17 cellular contexts compared by ENCODE assay signal in the genomic region with DNA sequence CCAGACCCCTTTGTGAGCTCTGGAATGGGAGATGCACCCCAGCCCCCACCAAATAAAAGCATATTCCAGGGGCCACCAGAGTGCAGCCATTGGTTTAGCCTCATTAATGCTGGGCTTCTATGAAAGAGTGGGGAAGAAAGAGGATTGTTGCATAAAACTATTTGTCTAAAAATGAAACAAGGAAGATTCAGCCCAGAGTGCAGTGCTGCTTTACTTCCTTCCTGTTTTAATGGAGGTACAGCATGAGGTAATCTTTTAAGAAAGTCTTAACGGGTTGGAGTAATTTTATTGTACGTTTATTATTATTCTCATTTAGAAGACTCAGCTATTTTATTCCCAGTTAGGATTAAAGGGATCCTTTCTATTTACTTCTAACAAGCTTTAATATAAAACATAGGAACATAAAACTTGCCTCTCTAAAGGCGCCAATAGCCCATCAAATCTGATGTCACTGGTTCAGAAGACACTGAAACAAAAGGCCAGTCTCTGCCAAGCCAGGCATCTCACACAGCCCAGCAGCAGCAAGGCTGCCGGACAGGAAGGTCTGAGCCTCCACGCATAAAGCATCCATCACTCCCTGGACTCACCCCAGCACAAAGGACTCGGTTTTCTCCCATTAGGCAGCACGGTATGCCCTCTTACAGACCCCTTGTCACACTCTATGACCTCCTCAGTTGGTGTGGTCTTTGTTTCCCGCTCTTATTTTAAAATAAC.
A peak's percentile ranks its signal among the peaks of the same experiment; 100 is the strongest.
DNase-seq lines count a peak whose midpoint lies in the region; ATAC-seq and TF ChIP-seq lines count a peak whose summit lies in the region.
"Had no signal": no experiment of that assay in that cellular context is flagged by ENCODE, and none has a peak within 500 bp of the region (broad histone marks: within the 10 kb centered on the region; RNA-seq: fewer than 3 reads in every experiment).

No MANE protein-coding gene starts in this region.

- H3K4me3 Mint-ChIP-seq in H9: no peak overlapping the region
- H3K4me3 Mint-ChIP-seq: activated T-helper 17 cell treated with anti-CD3 and anti-CD28 coated beads, Interleukin-2, amount 50 U/mL, for 72 hours; CD8-positive, alpha-beta T cell; HFFc6; stimulated activated memory B cell treated with anti-CD40 and anti-IgM and Interleukin-4, amounts not matched to agents 10 μg/mL and 1 μg/mL and 100 μg/mL, for 72 hours had no signal

- no peaks in the 10 kb centered on the region for H4K20me1 ChIP-seq in H9 (ENCODE audit: control insufficient read depth, insufficient read depth, insufficient read length)

- no peaks in the 10 kb centered on the region for H3K36me3 Mint-ChIP-seq in H9 (ENCODE audit: insufficient read depth in 1 of 3, low read depth in 3 of 3)
- H3K36me3 Mint-ChIP-seq: CD8-positive, alpha-beta T cell; stimulated activated memory B cell treated with anti-CD40 and anti-IgM and Interleukin-4, amounts not matched to agents 10 μg/mL and 1 μg/mL and 100 μg/mL, for 72 hours had no signal

- TF ChIP-seq CTCF in H9 (conservative IDR thresholded peaks at IDR 0.05): no peak

- no peak overlapping the region for H2BK5ac ChIP-seq in H9 (ENCODE audit: insufficient read length, low read length)

- WGBS in H9 (ENCODE audit: extremely low coverage, insufficient read length, low lambda C conversion rate): no CpG with 5 or more reads among the region's 8 CpGs

- no peak overlapping the region for H2BK120ac ChIP-seq in H9 (ENCODE audit: low read depth, low read length, poor library complexity, severe bottlenecking)

- H3K4me1 ChIP-seq in H9 (ENCODE audit: insufficient read depth, low read length): peaks cover 4% of the 10 kb centered on the region; the same call in 1 of the 2 replicates

- no peak overlapping the region for H3K4ac ChIP-seq in H9 (ENCODE audit: low read depth, low read length)

- no peak for ATAC-seq in GM18519 (IDR thresholded peaks at IDR 0.05; ENCODE audit: low FRiP score, unreplicated experiment)
- ATAC-seq in GM19397 (IDR thresholded peaks at IDR 0.05; ENCODE audit: unreplicated experiment): no peak
- ATAC-seq: activated T-helper 17 cell treated with anti-CD3 and anti-CD28 coated beads, Interleukin-2, amount 50 U/mL, for 72 hours; CD8-positive, alpha-beta T cell; stimulated activated memory B cell treated with anti-CD40 and anti-IgM and Interleukin-4, amounts not matched to agents 10 μg/mL and 1 μg/mL and 100 μg/mL, for 72 hours had no signal

- H3K9me3 ChIP-seq in H9 (ENCODE audit: control insufficient read depth, low read depth, low read length): no peaks in the 10 kb centered on the region
- H3K9me3 ChIP-seq: right atrium auricular region had no signal

- H3K27me3 ChIP-seq in H9 (ENCODE audit: insufficient read depth, low read length): no peaks in the 10 kb centered on the region
- H3K27me3 ChIP-seq: right atrium auricular region had no signal

- H3K9me3 Mint-ChIP-seq in H9: no peaks in the 10 kb centered on the region; a peak in 1 of 5 replicates
- H3K9me3 Mint-ChIP-seq: activated T-helper 17 cell treated with anti-CD3 and anti-CD28 coated beads, Interleukin-2, amount 50 U/mL, for 72 hours; CD8-positive, alpha-beta T cell; HFFc6; stimulated activated memory B cell treated with anti-CD40 and anti-IgM and Interleukin-4, amounts not matched to agents 10 μg/mL and 1 μg/mL and 100 μg/mL, for 72 hours had no signal

- H2BK20ac ChIP-seq in H9 (ENCODE audit: low read depth, low read length, poor library complexity, severe bottlenecking): no peak overlapping the region

- H3K14ac ChIP-seq in H9 (ENCODE audit: insufficient read depth, low read length): peak overlapping the region; percentile 31; the same call in 1 of the 2 replicates

- H3K27ac ChIP-seq in H9 (ENCODE audit: insufficient read length, low read depth, low read length): no peak overlapping the region
- H3K27ac ChIP-seq: right atrium auricular region had no signal

- H3K79me1 ChIP-seq in H9 (ENCODE audit: insufficient read depth, low read depth, low read length, poor library complexity, severe bottlenecking): no peaks in the 10 kb centered on the region

- H3K9ac ChIP-seq in H9 (ENCODE audit: extremely low read depth, insufficient read length, low read length): no peak overlapping the region

- no peaks in the 10 kb centered on the region for H3K23me2 ChIP-seq in H9 (ENCODE audit: insufficient read length, low read depth, low read length, poor library complexity, severe bottlenecking)

- H2AK5ac ChIP-seq in H9 (ENCODE audit: insufficient read length, low read length): no peak overlapping the region

- H3K79me2 ChIP-seq in H9 (ENCODE audit: insufficient read depth, low read length): no peaks in the 10 kb centered on the region; the same call in 1 of the 2 replicates

- no peak overlapping the region for H2BK12ac ChIP-seq in H9 (ENCODE audit: insufficient read length, low read depth, low read length)

- H4K91ac ChIP-seq in H9 (ENCODE audit: insufficient read length, low read depth, low read length): no peak overlapping the region

- no peak overlapping the region for H2AFZ ChIP-seq in H9 (ENCODE audit: low read length)

- H3K23ac ChIP-seq in H9 (ENCODE audit: insufficient read length, low read depth, low read length): no peak overlapping the region

- no peak overlapping the region for H3K27ac Mint-ChIP-seq in H9
- H3K27ac Mint-ChIP-seq: activated T-helper 17 cell treated with anti-CD3 and anti-CD28 coated beads, Interleukin-2, amount 50 U/mL, for 72 hours; CD8-positive, alpha-beta T cell; HFFc6; stimulated activated memory B cell treated with anti-CD40 and anti-IgM and Interleukin-4, amounts not matched to agents 10 μg/mL and 1 μg/mL and 100 μg/mL, for 72 hours had no signal

- H4K8ac ChIP-seq in H9 (replicated peaks; ENCODE audit: insufficient read length, low read depth, low read length): no peak overlapping the region

- no peaks in the 10 kb centered on the region; the same call in 1 of the 2 replicates for H3K27me3 Mint-ChIP-seq in H9 (ENCODE audit: low read depth)
- H3K27me3 Mint-ChIP-seq: activated T-helper 17 cell treated with anti-CD3 and anti-CD28 coated beads, Interleukin-2, amount 50 U/mL, for 72 hours; stimulated activated memory B cell treated with anti-CD40 and anti-IgM and Interleukin-4, amounts not matched to agents 10 μg/mL and 1 μg/mL and 100 μg/mL, for 72 hours had no signal

- DNase-seq in H9 (no peak), SKM-1 (lab: John Stamatoyannopoulos, UW; ENCODE audit: unreplicated experiment) (peak; percentile 59), left kidney (ENCODE audit: low read depth, low spot score) (peak; percentile 73), superior temporal gyrus (ENCODE audit: extremely low spot score) (peak; percentile 79), NCI-H1092 (lab: John Stamatoyannopoulos, UW) (no peak)
- DNase-seq: amniotic stem cell; CD8-positive, alpha-beta T cell; effector memory CD4-positive, alpha-beta T cell; HFFc6; kidney; NCI-H510A treated with DMSO at 0.1 percent for 48 hours; stimulated activated CD4-positive, alpha-beta T cell treated with anti-CD3 and anti-CD28 coated beads, Interleukin-4, amount 100 ng/mL, for 4 hours had no signal

- no peak overlapping the region for H3T11ph ChIP-seq in H9 (ENCODE audit: low read length)

- no peak overlapping the region for H4K5ac ChIP-seq in H9 (ENCODE audit: insufficient read length, low read depth, low read length)

- no peak overlapping the region for H3K4me2 ChIP-seq in H9 (ENCODE audit: insufficient read depth, insufficient read length, low read length)

- no peak overlapping the region for H3K18ac ChIP-seq in H9 (ENCODE audit: insufficient read length, low read depth, low read length)

- no peak overlapping the region for H3K56ac ChIP-seq in H9 (ENCODE audit: insufficient read length, low read depth, low read length)

- peaks cover 24 to 29% of the 10 kb centered on the region in 2 experiments for H3K4me1 Mint-ChIP-seq in H9
- H3K4me1 Mint-ChIP-seq: activated T-helper 17 cell treated with anti-CD3 and anti-CD28 coated beads, Interleukin-2, amount 50 U/mL, for 72 hours; stimulated activated memory B cell treated with anti-CD40 and anti-IgM and Interleukin-4, amounts not matched to agents 10 μg/mL and 1 μg/mL and 100 μg/mL, for 72 hours had no signal

- H2BK15ac ChIP-seq in H9 (ENCODE audit: low read depth, low read length): no peak overlapping the region

Comparison
In these comparisons a context has a peak if more than half of its experiments do, and no peak if none do; other contexts are left out.
1. DNase-seq: peak in SKM-1 (single experiment), left kidney (single experiment) and superior temporal gyrus (single experiment); none in H9 (single experiment) and NCI-H1092 (single experiment).